Comparison of ENCODE assay signal across 19 cellular contexts in the genomic region with DNA sequence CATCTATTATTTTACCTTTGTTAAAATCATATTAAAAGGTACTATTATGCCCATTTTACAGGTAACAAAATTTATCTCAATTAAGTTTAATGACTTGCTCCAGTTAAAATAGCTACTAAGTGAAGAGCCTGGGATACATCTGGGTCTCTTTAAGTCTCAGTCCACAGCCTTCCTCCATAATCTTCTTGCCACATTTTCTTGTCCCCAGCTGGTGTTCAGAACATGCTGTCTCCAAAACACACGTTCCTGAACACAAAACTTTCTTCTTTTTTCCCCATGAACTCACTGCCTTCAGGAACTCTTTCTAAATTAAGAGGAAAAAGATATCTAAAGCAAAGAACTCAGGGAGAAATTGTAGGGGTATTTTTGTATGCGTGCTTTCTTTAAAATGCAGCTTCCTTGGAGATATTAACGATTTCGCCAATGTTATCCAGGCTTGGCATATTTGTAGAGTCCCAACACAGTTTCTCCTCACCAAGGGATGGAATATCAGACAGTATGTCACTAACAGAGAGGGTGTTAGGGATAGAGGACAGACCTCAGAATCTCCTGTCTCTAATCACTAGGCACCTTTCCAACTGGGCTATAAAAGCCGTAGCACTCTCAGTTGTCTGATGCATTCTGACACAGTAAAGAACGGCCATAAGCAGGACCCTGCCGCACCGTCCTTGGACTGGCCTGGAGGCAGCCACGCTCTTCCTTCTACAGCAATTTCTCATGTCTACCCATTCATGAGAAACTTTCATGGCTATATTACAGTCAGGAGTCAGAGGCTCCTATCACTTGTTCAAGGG.
"Had no signal": no experiment of that assay in that cellular context is flagged by ENCODE, and none has a peak within 500 bp of the region (broad histone marks: within the 10 kb centered on the region; RNA-seq: fewer than 3 reads in every experiment).

No MANE protein-coding gene starts in this region.

- H3K36me3 ChIP-seq: brain microvascular endothelial cell, esophagus muscularis mucosa, right lobe of liver had no signal

- H3K27me3 ChIP-seq: brain microvascular endothelial cell, esophagus muscularis mucosa, right lobe of liver had no signal

- H3K4me1 ChIP-seq: psoas muscle, right lobe of liver had no signal

- H3K4me3 ChIP-seq: esophagus muscularis mucosa, mucosa of descending colon, psoas muscle, right lobe of liver had no signal

- H3K9me3 ChIP-seq: esophagus muscularis mucosa, mucosa of descending colon, right lobe of liver had no signal

- DNase-seq: activated B cell treated with CpG ODN at 0.5 μM for 24 hours; activated CD4-positive, alpha-beta memory T cell treated with anti-CD3 and anti-CD28 coated beads for 36 hours; activated CD4-positive, alpha-beta T cell treated with anti-CD3 and anti-CD28 coated beads for 4 hours; activated gamma-delta T cell treated with Interleukin-2 at 50 U/mL for 16 hours; activated T-cell treated with anti-CD3 and anti-CD28 coated beads for 4 hours; brain microvascular endothelial cell; dermis blood vessel endothelial cell; effector memory CD4-positive, alpha-beta T cell; left colon; mucosa of descending colon; naive B cell; psoas muscle; right lobe of liver; small intestine; stimulated activated CD4-positive, alpha-beta T cell treated with anti-CD3 and anti-CD28 coated beads, Interleukin-4, amount 100 ng/mL, for 1 hour; stimulated activated naive CD8-positive, alpha-beta T cell treated with anti-CD3 and anti-CD28 coated beads, Interleukin-15, amount 100 ng/mL, for 72 hours; T-helper 1 cell; T-helper 9 cell had no signal

- ATAC-seq: left colon; mucosa of descending colon; psoas muscle; right lobe of liver; stimulated activated naive CD8-positive, alpha-beta T cell treated with anti-CD3 and anti-CD28 coated beads, Interleukin-15, amount 100 ng/mL, for 72 hours had no signal

- H3K27ac ChIP-seq: brain microvascular endothelial cell, psoas muscle, right lobe of liver had no signal
